In genomic region chr19:2777952-2778683, GRCh38 we compare ENCODE assay signal across 27 cellular contexts. TPM values are rescaled to one million over a fixed set of nuclear protein-coding genes. Genes with fewer than 3 reads are reported as not detected.
DNase-seq lines count a peak whose midpoint lies in the region; ATAC-seq lines count a peak whose summit lies in the region.
"Had no signal": no experiment of that assay in that cellular context is flagged by ENCODE, and none has a peak within 500 bp of the region (broad histone marks: within the 10 kb centered on the region; RNA-seq: fewer than 3 reads in every experiment).

No MANE protein-coding gene starts in this region.

- H3K4me2 ChIP-seq in skeletal muscle satellite cell (ENCODE audit: low read length) = peak overlapping the region; percentile 28
- H3K4me2 ChIP-seq in neuronal stem cell (ENCODE audit: insufficient read depth, low read length, poor library complexity, severe bottlenecking) = no peak overlapping the region

- H3K27ac ChIP-seq in neuronal stem cell (replicated peaks; ENCODE audit: low read length) = no peak overlapping the region
- H3K27ac ChIP-seq: vagina had no signal

- no peak overlapping the region for H2AK5ac ChIP-seq in neuronal stem cell (ENCODE audit: low read depth, low read length)

- H3K4me3 ChIP-seq in skeletal muscle satellite cell (ENCODE audit: low read length) = no peak overlapping the region
- H3K4me3 ChIP-seq in neuronal stem cell (ENCODE audit: low read length in 2 of 2) = no peak overlapping the region
- H3K4me3 ChIP-seq: spleen, testis, vagina had no signal

- H3K23ac ChIP-seq in neuronal stem cell (ENCODE audit: low read depth, low read length, poor library complexity) = no peak overlapping the region

- no peak overlapping the region for H3K4me3 Mint-ChIP-seq in activated T-cell treated with anti-CD3 and anti-CD28 coated beads, Interleukin-2, amount 50 U/mL, for 24 hours
- no peak overlapping the region for H3K4me3 Mint-ChIP-seq in activated T-cell treated with anti-CD3 and anti-CD28 coated beads, Interleukin-2, amount 50 U/mL, for 72 hours
- no peak overlapping the region for H3K4me3 Mint-ChIP-seq in dendritic cell treated with granulocyte-macrophage colony-stimulating factor and Interleukin-4, amounts not matched to agents 40 ng/mL and 50 ng/mL, for 4 days
- H3K4me3 Mint-ChIP-seq: activated naive CD4-positive, alpha-beta T cell treated with anti-CD3 and anti-CD28 coated beads, Interleukin-2, amount 10 ng/mL, durations not matched to agents 7 days and 5 days; stimulated activated effector memory CD8-positive, alpha-beta T cell treated with anti-CD3 and anti-CD28 coated beads, Interleukin-12 subunit alpha, Interleukin-12 subunit beta, amount 100 ng/mL, for 72 hours had no signal

- peaks cover 45% of the 10 kb centered on the region for H3K4me1 ChIP-seq in skeletal muscle satellite cell (ENCODE audit: control insufficient read depth, insufficient read depth, low read length)
- peaks cover 7 to 8% of the 10 kb centered on the region in 2 donors for H3K4me1 ChIP-seq in neuronal stem cell (ENCODE audit: control insufficient read depth in 2 of 2, insufficient read depth in 1 of 2, low read depth in 1 of 2, low read length in 2 of 2)

- no peaks in the 10 kb centered on the region for H3K27me3 Mint-ChIP-seq in activated T-cell treated with anti-CD3 and anti-CD28 coated beads, Interleukin-2, amount 50 U/mL, for 24 hours
- H3K27me3 Mint-ChIP-seq in activated T-cell treated with anti-CD3 and anti-CD28 coated beads, Interleukin-2, amount 50 U/mL, for 72 hours (ENCODE audit: low read depth) = no peaks in the 10 kb centered on the region
- no peaks in the 10 kb centered on the region for H3K27me3 Mint-ChIP-seq in dendritic cell treated with granulocyte-macrophage colony-stimulating factor and Interleukin-4, amounts not matched to agents 40 ng/mL and 50 ng/mL, for 4 days
- H3K27me3 Mint-ChIP-seq: activated naive CD4-positive, alpha-beta T cell treated with anti-CD3 and anti-CD28 coated beads, Interleukin-2, amount 10 ng/mL, durations not matched to agents 7 days and 5 days had no signal

- intact Hi-C loops in dendritic cell treated with granulocyte-macrophage colony-stimulating factor and Interleukin-4, amounts not matched to agents 40 ng/mL and 50 ng/mL, for 4 days (cut with micrococcal nuclease) = no loop called here

- H3K4ac ChIP-seq in neuronal stem cell (ENCODE audit: low read length) = no peak overlapping the region

- no peak overlapping the region for H2BK120ac ChIP-seq in neuronal stem cell (ENCODE audit: low read depth, low read length)

- H2BK5ac ChIP-seq in neuronal stem cell (ENCODE audit: low read length) = no peak overlapping the region

- peaks cover 64% of the 10 kb centered on the region for H3K4me1 Mint-ChIP-seq in activated T-cell treated with anti-CD3 and anti-CD28 coated beads, Interleukin-2, amount 50 U/mL, for 24 hours (ENCODE audit: low read depth)
- H3K4me1 Mint-ChIP-seq in activated T-cell treated with anti-CD3 and anti-CD28 coated beads, Interleukin-2, amount 50 U/mL, for 72 hours (ENCODE audit: low read depth) = peaks cover 55% of the 10 kb centered on the region
- peaks cover 68% of the 10 kb centered on the region for H3K4me1 Mint-ChIP-seq in dendritic cell treated with granulocyte-macrophage colony-stimulating factor and Interleukin-4, amounts not matched to agents 40 ng/mL and 50 ng/mL, for 4 days (ENCODE audit: low read depth)

- H3K79me1 ChIP-seq in neuronal stem cell (ENCODE audit: low read depth, low read length) = peaks cover 27% of the 10 kb centered on the region

- H2AFZ ChIP-seq in neuronal stem cell (ENCODE audit: low read length) = no peak overlapping the region

- ATAC-seq in activated T-cell treated with anti-CD3 and anti-CD28 coated beads, Interleukin-2, amount 50 U/mL, for 72 hours (replicated peaks in 1 of 2) = no peak
- ATAC-seq in GM21786 (IDR thresholded peaks at IDR 0.05; ENCODE audit: unreplicated experiment) = no peak
- ATAC-seq: HCT116; SK-N-SH treated with all-trans-retinoic acid at 6 μM for 48 hours; stimulated activated effector memory CD8-positive, alpha-beta T cell treated with anti-CD3 and anti-CD28 coated beads, Interleukin-12 subunit alpha, Interleukin-12 subunit beta, amount 100 ng/mL, for 72 hours had no signal

- H3K36me3 Mint-ChIP-seq in activated T-cell treated with anti-CD3 and anti-CD28 coated beads, Interleukin-2, amount 50 U/mL, for 24 hours (ENCODE audit: low read depth) = peaks cover 84% of the 10 kb centered on the region
- peaks cover 0 to 6% of the 10 kb centered on the region in 2 donors for H3K36me3 Mint-ChIP-seq in activated T-cell treated with anti-CD3 and anti-CD28 coated beads, Interleukin-2, amount 50 U/mL, for 72 hours (ENCODE audit: insufficient read depth in 2 of 2)
- H3K36me3 Mint-ChIP-seq in dendritic cell treated with granulocyte-macrophage colony-stimulating factor and Interleukin-4, amounts not matched to agents 40 ng/mL and 50 ng/mL, for 4 days (ENCODE audit: low read depth) = peaks cover 58% of the 10 kb centered on the region

- H2BK12ac ChIP-seq in neuronal stem cell (ENCODE audit: low read length) = no peak overlapping the region

- no peak overlapping the region for H3K9ac ChIP-seq in skeletal muscle satellite cell (ENCODE audit: low read depth, low read length)
- no peak overlapping the region for H3K9ac ChIP-seq in neuronal stem cell (ENCODE audit: low read depth, low read length, poor library complexity)

- H4K91ac ChIP-seq in neuronal stem cell (ENCODE audit: low read depth, low read length, poor library complexity) = no peak overlapping the region

- H3K27me3 ChIP-seq in skeletal muscle satellite cell (ENCODE audit: control insufficient read depth, insufficient read depth, low read length) = no peaks in the 10 kb centered on the region
- no peaks in the 10 kb centered on the region for H3K27me3 ChIP-seq in neuronal stem cell (ENCODE audit: control insufficient read depth in 3 of 3, insufficient read depth in 3 of 3, low read depth in 1 of 3, low read length in 3 of 3)
- H3K27me3 ChIP-seq: spleen, testis, vagina had no signal

- H2BK15ac ChIP-seq in neuronal stem cell (ENCODE audit: low read length) = no peak overlapping the region

- no peak overlapping the region for H3K18ac ChIP-seq in neuronal stem cell (ENCODE audit: low read length)

- no peak overlapping the region for H4K8ac ChIP-seq in neuronal stem cell (ENCODE audit: low read depth, low read length)

- DNase-seq in activated T-cell treated with anti-CD3 and anti-CD28 coated beads, Interleukin-2, amount 50 U/mL, for 24 hours = no peak
- DNase-seq in activated T-cell treated with anti-CD3 and anti-CD28 coated beads, Interleukin-2, amount 50 U/mL, for 72 hours = no peak
- peak; percentile 46 for DNase-seq in NCI-H524 treated with DMSO at 0.1 percent for 48 hours (lab: John Stamatoyannopoulos, UW)
- DNase-seq in neuronal stem cell (ENCODE audit: low spot score) = no peak
- DNase-seq in NCI-H1092 (lab: John Stamatoyannopoulos, UW) = no peak
- DNase-seq: activated naive CD4-positive, alpha-beta T cell treated with anti-CD3 and anti-CD28 coated beads, Interleukin-2, amount 10 ng/mL, durations not matched to agents 7 days and 5 days; aorta; central memory CD4-positive, alpha-beta T cell; head of caudate nucleus; kidney glomerular epithelial cell; mesenchymal stem cell; NCI-H1105; NCI-H2029; NCI-H2227 treated with DMSO at 0.1 percent for 48 hours; NCI-H774; retina; spleen; stimulated activated CD4-positive, alpha-beta T cell treated with anti-CD3 and anti-CD28 coated beads, Interleukin-2, amount 100 ng/mL, for 48 hours; testis had no signal

- no CpG with 5 or more reads among the region's 19 CpGs for WGBS in neuronal stem cell (ENCODE audit: extremely low coverage in 2 of 2, insufficient read length in 2 of 2, insufficient replicate concordance in 1 of 2), 2 donors

- H3K27ac Mint-ChIP-seq in activated T-cell treated with anti-CD3 and anti-CD28 coated beads, Interleukin-2, amount 50 U/mL, for 24 hours = peak overlapping the region; percentile 13
- no peak overlapping the region for H3K27ac Mint-ChIP-seq in activated T-cell treated with anti-CD3 and anti-CD28 coated beads, Interleukin-2, amount 50 U/mL, for 72 hours
- H3K27ac Mint-ChIP-seq in dendritic cell treated with granulocyte-macrophage colony-stimulating factor and Interleukin-4, amounts not matched to agents 40 ng/mL and 50 ng/mL, for 4 days = peak overlapping the region; percentile 93
- H3K27ac Mint-ChIP-seq: activated naive CD4-positive, alpha-beta T cell treated with anti-CD3 and anti-CD28 coated beads, Interleukin-2, amount 10 ng/mL, durations not matched to agents 7 days and 5 days had no signal

- H3K9me3 Mint-ChIP-seq in activated T-cell treated with anti-CD3 and anti-CD28 coated beads, Interleukin-2, amount 50 U/mL, for 24 hours = no peaks in the 10 kb centered on the region
- H3K9me3 Mint-ChIP-seq in activated T-cell treated with anti-CD3 and anti-CD28 coated beads, Interleukin-2, amount 50 U/mL, for 72 hours = no peaks in the 10 kb centered on the region
- no peaks in the 10 kb centered on the region for H3K9me3 Mint-ChIP-seq in dendritic cell treated with granulocyte-macrophage colony-stimulating factor and Interleukin-4, amounts not matched to agents 40 ng/mL and 50 ng/mL, for 4 days
- H3K9me3 Mint-ChIP-seq: activated naive CD4-positive, alpha-beta T cell treated with anti-CD3 and anti-CD28 coated beads, Interleukin-2, amount 10 ng/mL, durations not matched to agents 7 days and 5 days; stimulated activated effector memory CD8-positive, alpha-beta T cell treated with anti-CD3 and anti-CD28 coated beads, Interleukin-12 subunit alpha, Interleukin-12 subunit beta, amount 100 ng/mL, for 72 hours had no signal

- H3K36me3 ChIP-seq in skeletal muscle satellite cell (ENCODE audit: insufficient read depth, low read length) (peaks cover 3% of the 10 kb centered on the region), neuronal stem cell (replicated peaks in 1 of 2; ENCODE audit: control insufficient read depth in 2 of 2, insufficient read depth in 2 of 2, low read length in 2 of 2) (peaks cover 15 to 54% of the 10 kb centered on the region in 2 donors)
- H3K36me3 ChIP-seq: vagina had no signal

- H3K14ac ChIP-seq in neuronal stem cell (ENCODE audit: low read length) = no peak overlapping the region

- H3K9me3 ChIP-seq in skeletal muscle satellite cell (replicated peaks; ENCODE audit: low read length) (no peaks in the 10 kb centered on the region), neuronal stem cell (replicated peaks in 1 of 2; ENCODE audit: control insufficient read depth in 2 of 2, insufficient read depth in 1 of 2, low read depth in 1 of 2, low read length in 2 of 2) (no peaks in the 10 kb centered on the region)
- H3K9me3 ChIP-seq: spleen, testis, vagina had no signal

RNA-seq across cellular contexts. Expression of gene SGTA, which starts 5.0 kb away (rescaled TPM):
- total RNA-seq in activated T-cell treated with anti-CD3 and anti-CD28 coated beads, Interleukin-2, amount 50 U/mL, for 72 hours = 10 to 100 TPM; 45.1 to 63.7 TPM
- total RNA-seq in skeletal muscle satellite cell (2012; rRNA removed) = 48.7 and 53.1 TPM in 2 replicates
- 73.5 TPM for polyA plus RNA-seq in neuronal stem cell (2013, experiment 1 of 2)
- 71.9 TPM for polyA plus RNA-seq in neuronal stem cell (2013, experiment 2 of 2)

RNA-seq across cellular contexts. Expression of gene THOP1, which starts 7.2 kb away (rescaled TPM):
- total RNA-seq in activated T-cell treated with anti-CD3 and anti-CD28 coated beads, Interleukin-2, amount 50 U/mL, for 72 hours = 100 to 1,000 TPM; 101 to 126 TPM
- total RNA-seq in skeletal muscle satellite cell (2012; rRNA removed) = 144 and 150 TPM in 2 replicates
- 82.0 TPM for polyA plus RNA-seq in neuronal stem cell (2013, experiment 1 of 2)
- 74.8 TPM for polyA plus RNA-seq in neuronal stem cell (2013, experiment 2 of 2)

RNA-seq across cellular contexts. Expression of gene SLC39A3, which starts 38.3 kb away (rescaled TPM):
- total RNA-seq in activated T-cell treated with anti-CD3 and anti-CD28 coated beads, Interleukin-2, amount 50 U/mL, for 72 hours = 10 to 100 TPM; 28.7 to 37.2 TPM
- total RNA-seq in skeletal muscle satellite cell (2012; rRNA removed) = 29.4 and 34.3 TPM in 2 replicates
- 19.0 TPM for polyA plus RNA-seq in neuronal stem cell (2013, experiment 1 of 2)
- 19.4 TPM for polyA plus RNA-seq in neuronal stem cell (2013, experiment 2 of 2)

RNA-seq across cellular contexts. Expression of gene ZNF554, which starts 41.5 kb away (rescaled TPM):
- total RNA-seq in activated T-cell treated with anti-CD3 and anti-CD28 coated beads, Interleukin-2, amount 50 U/mL, for 72 hours = 1 to 10 TPM; 4.3 to 4.5 TPM
- total RNA-seq in skeletal muscle satellite cell (2012; rRNA removed) = 1.1 and 1.3 TPM in 2 replicates
- 4.6 TPM for polyA plus RNA-seq in neuronal stem cell (2013, experiment 1 of 2)
- 4.5 TPM for polyA plus RNA-seq in neuronal stem cell (2013, experiment 2 of 2)

RNA-seq across cellular contexts. Expression of gene DIRAS1, which starts 56.9 kb away (rescaled TPM):
- under 1 TPM; 0.32 to 0.55 TPM for total RNA-seq in activated T-cell treated with anti-CD3 and anti-CD28 coated beads, Interleukin-2, amount 50 U/mL, for 72 hours
- 1.7 and 2.0 TPM in 2 replicates for total RNA-seq in skeletal muscle satellite cell (2012; rRNA removed)
- polyA plus RNA-seq in neuronal stem cell (2013, experiment 1 of 2) = 3.1 TPM
- polyA plus RNA-seq in neuronal stem cell (2013, experiment 2 of 2) = 3.5 TPM
- total RNA-seq: OCI-LY7 had no signal
